8 cellular contexts compared by ENCODE assay signal in genomic region chr11:85752890-85753581, GRCh38. TPM values are rescaled to one million over a fixed set of nuclear protein-coding genes. Genes with fewer than 3 reads are reported as not detected.
DNase-seq lines count a peak whose midpoint lies in the region; ATAC-seq, FAIRE-seq and TF ChIP-seq lines count a peak whose summit lies in the region.

No MANE protein-coding gene starts in this region.

- H3K4me2 ChIP-seq in HepG2 (ENCODE audit: low read depth, low read length): no peak overlapping the region

- no peak overlapping the region for H2AFZ ChIP-seq in HepG2 (ENCODE audit: low read length)

- no peak for TF ChIP-seq POLR2A in right lobe of liver (IDR thresholded peaks at IDR 0.05)
- no peak for TF ChIP-seq POLR2A in HepG2 (IDR thresholded peaks at IDR 0.05; ENCODE audit: insufficient read depth in 1 of 2, low read depth in 2 of 2, low read length in 2 of 2)

- H3K36me3 ChIP-seq in right lobe of liver (no peaks in the 10 kb centered on the region), HepG2 (replicated peaks in 1 of 2; ENCODE audit: control insufficient read depth in 1 of 2, insufficient read depth in 2 of 2, low read length in 2 of 2) (no peaks in the 10 kb centered on the region)

- no peak overlapping the region for H3K9ac ChIP-seq in HepG2 (ENCODE audit: insufficient read depth, low read depth, low read length)

- peak; percentile 43 to 62 (median 49) for ATAC-seq in right lobe of liver
- ATAC-seq in HepG2: no peak
- ATAC-seq in GM21576 (IDR thresholded peaks at IDR 0.05; ENCODE audit: unreplicated experiment): no peak

- intact Hi-C loops in right lobe of liver (cut with DNase I) (no loop called here), HepG2 (cut with micrococcal nuclease; ENCODE audit: unreplicated experiment) (no loop called here)

- H3K9me3 ChIP-seq in right lobe of liver: no peaks in the 10 kb centered on the region
- H3K9me3 ChIP-seq in HepG2 (ENCODE audit: low read length): no peaks in the 10 kb centered on the region

- TF ChIP-seq CTCF in right lobe of liver (IDR thresholded peaks at IDR 0.05) (no peak), HepG2 (CRISPR knock-in tag; IDR thresholded peaks at IDR 0.05) (no peak)

- H3K4me3 ChIP-seq in right lobe of liver (no peak overlapping the region), HepG2 (replicated peaks in 1 of 3; ENCODE audit: insufficient read depth in 1 of 3, low read depth in 2 of 3, low read length in 3 of 3) (no peak overlapping the region)

- H3K27me3 ChIP-seq in right lobe of liver: no peaks in the 10 kb centered on the region
- H3K27me3 ChIP-seq in HepG2 (ENCODE audit: control insufficient read depth in 1 of 2, insufficient read depth in 2 of 2, low read length in 2 of 2): no peaks in the 10 kb centered on the region

- TF ChIP-seq EP300 in HepG2 (IDR thresholded peaks at IDR 0.05; ENCODE audit: low read depth in 2 of 2, low read length in 2 of 2) (no peak), HepG2 (CRISPR knock-in tag; IDR thresholded peaks at IDR 0.05; ENCODE audit: borderline replicate concordance) (no peak)

- TF ChIP-seq RAD21 in HepG2 (CRISPR knock-in tag; IDR thresholded peaks at IDR 0.05): no peak

- BruUV-seq in HepG2 (replicated peaks; lab: Mats Ljungman, UMichigan): no TSS peak

- H3K27ac ChIP-seq in right lobe of liver (no peak overlapping the region), HepG2 (ENCODE audit: extremely low read length, insufficient read depth, low read length) (no peak overlapping the region)

- no peaks in the 10 kb centered on the region for H3K79me2 ChIP-seq in HepG2 (ENCODE audit: insufficient read depth, low read length)

- in situ Hi-C loops in HepG2 (cut with HindIII; ENCODE audit: extremely low pct_ligation_motif_present, low pct_unique_long_range_greater_than_20kb): no loop called here

- FAIRE-seq in HepG2 (lab: Jason Lieb, UNC): no peak

- DNase-seq in right lobe of liver (no peak), HepG2 (ENCODE audit: low spot score) (no peak), ureter (ENCODE audit: low spot score) (peak; percentile 48), NCI-H1694 treated with DMSO at 0.1 percent for 48 hours (lab: John Stamatoyannopoulos, UW) (no peak), NCI-H526 treated with DMSO at 0.1 percent for 48 hours (lab: John Stamatoyannopoulos, UW) (no peak)
- peak; percentile 88 for DNase-seq in activated gamma-delta T cell treated with anti-CD3 and anti-CD28 coated beads, Interleukin-2, amount 50 U/mL, for 16 hours (ENCODE audit: low read depth)
- DNase-seq in stimulated activated CD4-positive, alpha-beta T cell treated with anti-CD3 and anti-CD28 coated beads, Interleukin-12 subunit alpha, Interleukin-12 subunit beta, amount 100 ng/mL, for 24 hours (ENCODE audit: low read depth in 2 of 2): peak; percentile 62 to 78

- CTCF ChIA-PET in HepG2 (lab: Yijun Ruan, JAX; ENCODE audit: low intra/inter-chr PET ratio, low total read pairs): no interaction called here

- no peaks in the 10 kb centered on the region for H4K20me1 ChIP-seq in HepG2 (ENCODE audit: insufficient read depth, low read length)

- POLR2A ChIA-PET in HepG2 (lab: Yijun Ruan, JAX): no interaction called here

- H3K4me1 ChIP-seq in right lobe of liver (no peaks in the 10 kb centered on the region), HepG2 (ENCODE audit: insufficient read depth, low read length) (no peaks in the 10 kb centered on the region)

- WGBS in right lobe of liver (ENCODE audit: insufficient coverage, low coverage, low lambda C conversion rate, missing lambda C conversion rate): 47% methylated on average over 5 of the region's 7 CpGs
- 70% methylated on average over 7 of the region's 7 CpGs for WGBS in HepG2 (ENCODE audit: low lambda C conversion rate)

TF ChIP-seq in HepG2, 621 proteins besides CTCF, POLR2A, EP300 and RAD21:
- no peak for TF ChIP-seq ZNF576 (CRISPR knock-in tag; IDR thresholded peaks at IDR 0.05)
- TF ChIP-seq ZKSCAN8 (CRISPR knock-in tag; IDR thresholded peaks at IDR 0.05; ENCODE audit: borderline replicate concordance): no peak
- no peak for TF ChIP-seq SALL2 (CRISPR knock-in tag; IDR thresholded peaks at IDR 0.05)
- TF ChIP-seq RXRA (CRISPR knock-in tag; IDR thresholded peaks at IDR 0.05): no peak
- no peak for TF ChIP-seq HNF4A (CRISPR knock-in tag; IDR thresholded peaks at IDR 0.05)

RNA-seq across cellular contexts. Expression of gene SYTL2, which starts 57.9 kb away (rescaled TPM):
- total RNA-seq in right lobe of liver: 10 to 100 TPM in 2 of 6 experiments, 1 to 10 TPM in 4; 4.2 to 14.9 (median 8.7) TPM
- 0.58 and 0.77 TPM in 2 replicates for total RNA-seq in HepG2 (2016; rRNA removed; fragmentation: Illumina TruSeq; extraction: Trizol)
- 0.44 and 0.91 TPM in 2 replicates for total RNA-seq in HepG2 (2016; cell fraction: cytosol; rRNA removed; fragmentation: Illumina TruSeq; extraction: Trizol; ENCODE audit: low read depth)
- total RNA-seq in HepG2 (2016; cell fraction: insoluble cytoplasmic fraction; rRNA removed; fragmentation: Illumina TruSeq; extraction: Trizol): 0.77 and 1.00 TPM in 2 replicates
- 0.41 and 0.77 TPM in 2 replicates for total RNA-seq in HepG2 (2016; cell fraction: membrane; rRNA removed; fragmentation: Illumina TruSeq; extraction: Trizol)
- total RNA-seq in HepG2 (2016; cell fraction: nucleus; rRNA removed; fragmentation: Illumina TruSeq; extraction: Trizol): 2.7 and 3.2 TPM in 2 replicates
- 0.64 and 0.90 TPM in 2 replicates for polyA plus RNA-seq in HepG2 (2011; rRNA removed)
- 0.16 and 0.41 TPM in 2 replicates for polyA plus RNA-seq in HepG2 (2011; cell fraction: cytosol; rRNA removed)
- polyA plus RNA-seq in HepG2 (2011; cell fraction: nucleus; rRNA removed): 1.8 TPM in 2 replicates
- 0.75 and 1.1 TPM in 2 replicates for polyA plus RNA-seq in HepG2 (2012)
- polyA plus RNA-seq in HepG2 (2016; cell fraction: cytosol; fragmentation: Illumina TruSeq; extraction: Trizol; ENCODE audit: low read depth): 0.06 TPM in 1 of 2 replicates, not detected in the other
- polyA plus RNA-seq in HepG2 (2016; cell fraction: insoluble cytoplasmic fraction; fragmentation: Illumina TruSeq; extraction: Trizol; ENCODE audit: low read depth): 0.47 and 0.52 TPM in 2 replicates
- polyA plus RNA-seq in HepG2 (2016; cell fraction: membrane; fragmentation: Illumina TruSeq; extraction: Trizol; ENCODE audit: low read depth): 0.23 and 0.29 TPM in 2 replicates
- polyA plus RNA-seq in HepG2 (2016; cell fraction: nucleus; fragmentation: Illumina TruSeq; extraction: Trizol; ENCODE audit: insufficient read depth, low read depth): 1.7 and 3.1 TPM in 2 replicates
- polyA minus RNA-seq in HepG2 (2011; rRNA and poly(A)+ RNA removed; ENCODE audit: low replicate concordance): 0.10 and 0.12 TPM in 2 replicates
- 0.18 and 0.69 TPM in 2 replicates for polyA minus RNA-seq in HepG2 (2011; cell fraction: cytosol; rRNA and poly(A)+ RNA removed)
- polyA minus RNA-seq in HepG2 (2011; cell fraction: nucleus; rRNA and poly(A)+ RNA removed): 2.5 and 3.7 TPM in 2 replicates
- total RNA-seq in ureter: 254 TPM

Comparison
In these comparisons a context has a peak if more than half of its experiments do, and no peak if none do; other contexts are left out.
1. ATAC-seq: peak in right lobe of liver (4 of 4); none in HepG2 (single experiment) and GM21576 (single experiment).
2. DNase-seq: peak in activated gamma-delta T cell treated with anti-CD3 and anti-CD28 coated beads, Interleukin-2, amount 50 U/mL, for 16 hours (single experiment), stimulated activated CD4-positive, alpha-beta T cell treated with anti-CD3 and anti-CD28 coated beads, Interleukin-12 subunit alpha, Interleukin-12 subunit beta, amount 100 ng/mL, for 24 hours (2 of 2) and ureter (single experiment); none in right lobe of liver (0 of 3), HepG2 (single experiment), NCI-H1694 treated with DMSO at 0.1 percent for 48 hours (single experiment) and NCI-H526 treated with DMSO at 0.1 percent for 48 hours (single experiment).
3. RNA of gene SYTL2, which starts 57.9 kb away (total RNA-seq): 254 TPM in ureter (single experiment); 4.2 to 14.9 TPM in right lobe of liver and 0.41 to 3.2 TPM in HepG2; every median in the first group is over 10 times any median in the second.